1 cellular context compared by ENCODE assay signal in the genomic region with DNA sequence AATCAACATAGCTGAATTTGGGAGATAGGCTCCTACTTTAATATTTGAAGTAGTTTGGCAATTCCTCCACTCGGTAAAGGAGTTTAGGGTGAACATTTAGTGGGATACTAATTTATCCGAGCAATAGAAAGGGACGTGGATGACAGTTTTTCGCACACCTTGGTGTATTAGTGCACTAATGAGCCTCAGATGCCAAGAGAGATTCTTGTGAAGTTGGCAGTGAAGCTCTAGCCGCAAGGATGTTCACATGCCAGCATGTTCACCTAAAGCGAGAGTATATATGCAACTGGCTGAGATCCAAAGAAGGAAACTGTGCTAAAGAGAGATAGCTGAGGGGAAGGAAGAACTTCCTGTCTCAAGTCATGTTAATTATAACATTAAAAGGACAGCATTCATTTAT.
TF ChIP-seq lines count a peak whose summit lies in the region.

No MANE protein-coding gene starts in this region.

TF ChIP-seq in SK-N-SH, 30 proteins besides CTCF, POLR2A, EP300 and RAD21 (continued from another document):
- no peak for TF ChIP-seq MXI1 (IDR thresholded peaks at IDR 0.05; ENCODE audit: low read depth, low read length)
- TF ChIP-seq, protein P1, sequence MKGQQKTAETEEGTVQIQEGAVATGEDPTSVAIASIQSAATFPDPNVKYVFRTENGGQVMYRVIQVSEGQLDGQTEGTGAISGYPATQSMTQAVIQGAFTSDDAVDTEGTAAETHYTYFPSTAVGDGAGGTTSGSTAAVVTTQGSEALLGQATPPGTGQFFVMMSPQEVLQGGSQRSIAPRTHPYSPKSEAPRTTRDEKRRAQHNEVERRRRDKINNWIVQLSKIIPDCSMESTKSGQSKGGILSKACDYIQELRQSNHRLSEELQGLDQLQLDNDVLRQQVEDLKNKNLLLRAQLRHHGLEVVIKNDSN (IDR thresholded peaks at IDR 0.05; ENCODE audit: borderline replicate concordance, low read depth) = no peak
